In the genomic region with DNA sequence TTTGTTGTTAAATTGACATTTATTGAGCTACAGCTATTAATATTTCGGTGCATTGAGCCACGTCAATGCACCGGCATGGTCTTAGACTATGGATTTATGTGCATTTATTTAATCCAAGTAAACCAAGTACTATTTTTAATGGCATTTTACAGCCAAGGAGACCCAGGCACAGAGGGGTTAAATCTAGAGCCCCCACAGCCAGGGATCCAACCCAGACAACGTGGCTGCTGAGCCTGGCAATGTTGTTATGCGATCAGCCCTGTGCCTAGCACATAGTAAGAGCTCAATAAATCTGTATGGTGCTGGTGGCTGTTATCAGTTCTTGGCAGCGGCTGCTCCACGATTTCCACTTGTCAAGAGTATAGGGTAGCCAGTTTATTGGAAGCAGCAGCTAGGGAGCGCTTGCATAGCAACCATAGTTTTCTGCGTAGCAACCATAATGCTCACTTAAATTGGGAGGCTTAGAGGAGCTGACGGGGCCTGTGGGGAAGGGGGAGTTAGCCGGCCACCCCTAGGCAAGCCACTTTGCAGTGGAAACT, we compare ENCODE assay signal across 8 cellular contexts. TPM values are rescaled to one million over a fixed set of nuclear protein-coding genes. Genes with fewer than 3 reads are reported as not detected.
DNase-seq lines count a peak whose midpoint lies in the region; ATAC-seq and TF ChIP-seq lines count a peak whose summit lies in the region.

No MANE protein-coding gene starts in this region.

- no peak for TF ChIP-seq EP300 in gastroesophageal sphincter (IDR thresholded peaks at IDR 0.05)

- H3K9me3 Mint-ChIP-seq in activated CD4-positive, alpha-beta T cell treated with anti-CD3 and anti-CD28 coated beads, Interleukin-2, amount 10 ng/mL, durations not matched to agents 24 days and 14 days: no peaks in the 10 kb centered on the region
- no peaks in the 10 kb centered on the region for H3K9me3 Mint-ChIP-seq in progenitor cell of endocrine pancreas (ENCODE audit: low read depth)

- no peaks in the 10 kb centered on the region for H3K27me3 Mint-ChIP-seq in activated CD4-positive, alpha-beta T cell treated with anti-CD3 and anti-CD28 coated beads, Interleukin-2, amount 10 ng/mL, durations not matched to agents 24 days and 14 days
- H3K27me3 Mint-ChIP-seq in progenitor cell of endocrine pancreas: no peaks in the 10 kb centered on the region

- H3K27ac ChIP-seq in WERI-Rb-1 (peak overlapping the region; percentile 97), gastroesophageal sphincter (peak overlapping the region; percentile 3 to 100 (median 99))

- peak overlapping the region; percentile 100 for H3K4me3 Mint-ChIP-seq in activated CD4-positive, alpha-beta T cell treated with anti-CD3 and anti-CD28 coated beads, Interleukin-2, amount 10 ng/mL, durations not matched to agents 24 days and 14 days
- H3K4me3 Mint-ChIP-seq in progenitor cell of endocrine pancreas (ENCODE audit: low read depth): peak overlapping the region; percentile 98

- H3K27me3 ChIP-seq in WERI-Rb-1 (ENCODE audit: insufficient read depth, low read depth, severe bottlenecking): no peaks in the 10 kb centered on the region
- no peaks in the 10 kb centered on the region for H3K27me3 ChIP-seq in gastroesophageal sphincter

- peak overlapping the region; percentile 100 for H3K27ac Mint-ChIP-seq in activated CD4-positive, alpha-beta T cell treated with anti-CD3 and anti-CD28 coated beads, Interleukin-2, amount 10 ng/mL, durations not matched to agents 24 days and 14 days
- H3K27ac Mint-ChIP-seq in progenitor cell of endocrine pancreas: peak overlapping the region; percentile 100

- H3K36me3 ChIP-seq in WERI-Rb-1 (peaks cover 34% of the 10 kb centered on the region), gastroesophageal sphincter (no peaks in the 10 kb centered on the region)

- 10 to 32% methylated on average over 5 to 7 of the region's 11 CpGs for WGBS in gastroesophageal sphincter (ENCODE audit: low coverage in 1 of 2), 2 donors

- no peak for TF ChIP-seq POLR2A in gastroesophageal sphincter (IDR thresholded peaks at IDR 0.05)

- H3K9me3 ChIP-seq in WERI-Rb-1 (ENCODE audit: severe bottlenecking) (no peaks in the 10 kb centered on the region), gastroesophageal sphincter (no peaks in the 10 kb centered on the region)

- H3K4me3 ChIP-seq in WERI-Rb-1 (ENCODE audit: low read depth, low read length) (peak overlapping the region; percentile 99), gastroesophageal sphincter (peak overlapping the region; percentile 71 to 89)

- DNase-seq in activated CD4-positive, alpha-beta T cell treated with anti-CD3 and anti-CD28 coated beads, Interleukin-2, amount 10 ng/mL, durations not matched to agents 24 days and 14 days: no peak
- no peak for DNase-seq in activated CD4-positive, alpha-beta T cell treated with anti-CD3 and anti-CD28 coated beads, Interleukin-2, amount 50 U/mL, for 1 hour
- DNase-seq in Kasumi-1 (lab: John Stamatoyannopoulos, UW) (peak; percentile 54 to 68), WERI-Rb-1 (no peak), progenitor cell of endocrine pancreas (ENCODE audit: low spot score, unreplicated experiment) (no peak), putamen (ENCODE audit: low spot score) (no peak)

- H3K4me1 Mint-ChIP-seq in activated CD4-positive, alpha-beta T cell treated with anti-CD3 and anti-CD28 coated beads, Interleukin-2, amount 10 ng/mL, durations not matched to agents 24 days and 14 days: peaks cover 17% of the 10 kb centered on the region
- H3K4me1 Mint-ChIP-seq in progenitor cell of endocrine pancreas (ENCODE audit: low read depth): peaks cover 16% of the 10 kb centered on the region

- peaks cover 0 to 31% (median 3%) of the 10 kb centered on the region in 3 donors for H3K4me1 ChIP-seq in gastroesophageal sphincter

- H3K36me3 Mint-ChIP-seq in activated CD4-positive, alpha-beta T cell treated with anti-CD3 and anti-CD28 coated beads, Interleukin-2, amount 10 ng/mL, durations not matched to agents 24 days and 14 days (ENCODE audit: low read depth): peaks cover 30% of the 10 kb centered on the region
- H3K36me3 Mint-ChIP-seq in progenitor cell of endocrine pancreas (ENCODE audit: insufficient read depth): no peaks in the 10 kb centered on the region

- TF ChIP-seq CTCF in WERI-Rb-1 (IDR thresholded peaks at IDR 0.05; ENCODE audit: low read depth, low read length) (no peak), gastroesophageal sphincter (IDR thresholded peaks at IDR 0.05) (peak in 1 of 4 experiments; percentile 42), progenitor cell of endocrine pancreas (IDR thresholded peaks at IDR 0.05; ENCODE audit: unreplicated experiment) (no peak)

- intact Hi-C loops in activated CD4-positive, alpha-beta T cell treated with anti-CD3 and anti-CD28 coated beads, Interleukin-2, amount 10 ng/mL, durations not matched to agents 24 days and 14 days (cut with micrococcal nuclease): loop anchor here (1.0 kb wide), 2 partner anchors 22 to 512 kb away; no protein-coding TSS in a partner anchor

- ATAC-seq in gastroesophageal sphincter (peak; percentile 51), HG03521 (IDR thresholded peaks at IDR 0.05; ENCODE audit: unreplicated experiment) (no peak)

RNA-seq across cellular contexts. Expression of a gene that starts 0.5 kb away (rescaled TPM):
- total RNA-seq in activated CD4-positive, alpha-beta T cell treated with anti-CD3 and anti-CD28 coated beads, Interleukin-2, amount 10 ng/mL, durations not matched to agents 24 days and 14 days: 65.7 and 73.8 TPM in 2 replicates
- 100 to 1,000 TPM in 1 of 4 donors, 10 to 100 TPM in 3; 46.0 to 134 (median 66.1) TPM for total RNA-seq in gastroesophageal sphincter
- total RNA-seq in progenitor cell of endocrine pancreas: 75.9 and 76.1 TPM in 2 replicates

Comparison
In these comparisons a context has a peak if more than half of its experiments do, and no peak if none do; other contexts are left out.
1. DNase-seq: peak in Kasumi-1 (2 of 2); none in activated CD4-positive, alpha-beta T cell treated with anti-CD3 and anti-CD28 coated beads, Interleukin-2, amount 10 ng/mL, durations not matched to agents 24 days and 14 days (single experiment), activated CD4-positive, alpha-beta T cell treated with anti-CD3 and anti-CD28 coated beads, Interleukin-2, amount 50 U/mL, for 1 hour (single experiment), WERI-Rb-1 (single experiment), progenitor cell of endocrine pancreas (single experiment) and putamen (single experiment).